In the genomic region with DNA sequence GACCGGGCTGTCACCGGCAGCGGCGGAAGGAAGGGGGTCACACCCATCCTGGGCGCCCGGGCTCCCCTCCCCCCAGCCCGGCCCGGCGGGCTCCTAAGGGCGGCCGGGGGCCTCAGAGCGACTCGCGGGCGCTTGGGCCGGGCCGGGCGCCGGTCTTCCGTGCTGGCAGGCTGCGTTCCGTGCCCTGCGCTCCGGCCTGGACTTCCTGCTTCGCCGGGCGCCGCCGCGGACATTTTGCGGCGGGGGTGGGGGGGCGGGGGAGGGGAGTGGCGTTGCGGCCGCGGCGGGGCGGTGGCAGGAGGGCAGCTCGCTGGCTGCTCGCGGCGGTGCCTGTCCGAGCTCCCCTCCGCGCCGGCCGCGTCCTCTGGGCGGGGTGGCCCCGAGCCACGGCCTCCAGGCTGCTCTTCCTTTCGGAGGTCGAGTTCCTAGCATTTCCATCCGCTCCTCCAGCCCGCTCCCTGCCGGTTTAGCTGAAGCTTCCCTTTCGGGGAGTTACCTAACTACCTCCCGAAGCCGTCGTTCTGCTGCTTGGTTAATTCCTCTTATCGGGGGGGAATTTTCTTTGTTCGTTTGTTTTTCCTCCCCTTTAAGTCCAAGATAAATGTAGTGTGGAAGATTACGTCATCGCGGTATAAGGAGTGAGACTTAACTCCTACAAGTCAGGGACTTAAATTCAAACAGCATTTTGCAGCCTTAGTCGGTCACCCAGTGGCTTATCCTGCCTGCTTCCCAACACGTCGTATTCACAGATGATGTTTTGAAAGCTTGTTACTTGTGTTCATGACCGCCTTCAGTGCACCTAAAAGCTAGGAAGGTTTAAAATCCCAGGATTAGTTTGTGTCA, we compare ENCODE assay signal across 8 cellular contexts. TPM values are rescaled to one million over a fixed set of nuclear protein-coding genes. Genes with fewer than 3 reads are reported as not detected.
DNase-seq lines count a peak whose midpoint lies in the region; ATAC-seq lines count a peak whose summit lies in the region.

No MANE protein-coding gene starts in this region.

- peak overlapping the region; percentile 96 to 97 (median 96) for H3K27ac Mint-ChIP-seq in IgD-negative memory B cell

- H3K4me1 ChIP-seq in trophoblast cell (ENCODE audit: control insufficient read depth in 1 of 2, insufficient read depth in 2 of 2, low read length in 2 of 2): peaks cover 5 to 9% of the 10 kb centered on the region in 2 experiments

- H3K4ac ChIP-seq in trophoblast cell (ENCODE audit: low read depth, low read length): peak overlapping the region; percentile 99

- H3K23ac ChIP-seq in trophoblast cell (ENCODE audit: low read length): no peak overlapping the region

- H3K4me1 Mint-ChIP-seq in IgD-negative memory B cell: peaks cover 28 to 42% (median 38%) of the 10 kb centered on the region in 3 donors

- peaks cover 15% of the 10 kb centered on the region for H3K79me1 ChIP-seq in trophoblast cell (ENCODE audit: low read length)

- peak overlapping the region; percentile 55 for H4K8ac ChIP-seq in trophoblast cell (ENCODE audit: low read depth, low read length)

- peak overlapping the region; percentile 91 for H2BK5ac ChIP-seq in trophoblast cell (ENCODE audit: low read depth, low read length, poor library complexity)

- peak overlapping the region; percentile 8 for H2AK5ac ChIP-seq in trophoblast cell (ENCODE audit: low read length)

- H3K27ac ChIP-seq in trophoblast cell (ENCODE audit: low read depth, low read length): peak overlapping the region; percentile 99

- peak overlapping the region; percentile 89 to 99 (median 96) for H3K4me3 Mint-ChIP-seq in IgD-negative memory B cell

- H3K9me3 Mint-ChIP-seq in IgD-negative memory B cell: no peaks in the 10 kb centered on the region

- peak overlapping the region; percentile 100 for H3K9ac ChIP-seq in trophoblast cell (ENCODE audit: low read length)

- peak overlapping the region; percentile 92 for H3K4me2 ChIP-seq in trophoblast cell (ENCODE audit: low read length)

- peak overlapping the region; percentile 8 for H2BK120ac ChIP-seq in trophoblast cell (ENCODE audit: insufficient read depth, low read length, poor library complexity)

- H3K36me3 ChIP-seq in trophoblast cell (ENCODE audit: control insufficient read depth in 1 of 2, insufficient read depth in 2 of 2, low read length in 2 of 2): peaks cover 5 to 9% of the 10 kb centered on the region in 2 experiments

- H3K14ac ChIP-seq in trophoblast cell (ENCODE audit: low read length): peak overlapping the region; percentile 96

- no peaks in the 10 kb centered on the region for H3K9me3 ChIP-seq in trophoblast cell (ENCODE audit: insufficient read depth, low read depth, low read length)

- peak overlapping the region; percentile 26 for H3K18ac ChIP-seq in trophoblast cell (ENCODE audit: low read length)

- peak; percentile 48 for DNase-seq in DMS114 treated with DMSO at 0.1 percent for 48 hours (lab: John Stamatoyannopoulos, UW; ENCODE audit: unreplicated experiment)
- peak; percentile 65 for DNase-seq in SKM-1 treated with dmso at 0.1 percent for 144 hours (lab: John Stamatoyannopoulos, UW; ENCODE audit: unreplicated experiment)
- peak; percentile 95 for DNase-seq in amniotic epithelial cell (ENCODE audit: low read depth)
- DNase-seq in left cardiac atrium: peak; percentile 70
- peak; percentile 75 to 78 for DNase-seq in trophoblast cell

- no peaks in the 10 kb centered on the region for H3K27me3 Mint-ChIP-seq in IgD-negative memory B cell

- no peak overlapping the region for H2BK12ac ChIP-seq in trophoblast cell (ENCODE audit: low read length)

- no peak overlapping the region for H4K12ac ChIP-seq in trophoblast cell (ENCODE audit: low read depth, low read length)

- H3K27me3 ChIP-seq in trophoblast cell (ENCODE audit: insufficient read depth, low read length): no peaks in the 10 kb centered on the region

- no peak overlapping the region for H2AFZ ChIP-seq in trophoblast cell (ENCODE audit: insufficient read depth, low read length, poor library complexity)

- H3K79me2 ChIP-seq in trophoblast cell (ENCODE audit: control insufficient read depth, insufficient read depth, low read length, poor library complexity): peaks cover 16% of the 10 kb centered on the region

- peak overlapping the region; percentile 100 for H3K4me3 ChIP-seq in trophoblast cell (ENCODE audit: low read depth, low read length)

- peak overlapping the region; percentile 99 for H4K91ac ChIP-seq in trophoblast cell (ENCODE audit: low read depth, low read length)

- ATAC-seq in GM21576 (IDR thresholded peaks at IDR 0.05; ENCODE audit: unreplicated experiment): peak; percentile 31
- ATAC-seq in left cardiac atrium: peak; percentile 76 to 79
- no peak for ATAC-seq in GM18517 (IDR thresholded peaks at IDR 0.05; ENCODE audit: unreplicated experiment)

- H3K36me3 Mint-ChIP-seq in IgD-negative memory B cell: peaks cover 8% of the 10 kb centered on the region

- intact Hi-C loops in left cardiac atrium (cut with DNase I): no loop called here

- no CpG with 5 or more reads among the region's 70 CpGs for WGBS in trophoblast cell (ENCODE audit: extremely low coverage, insufficient coverage, insufficient read length)

RNA-seq across cellular contexts. Expression of a gene that starts 0.7 kb away (rescaled TPM):
- 268 TPM for polyA plus RNA-seq in IgD-negative memory B cell
- total RNA-seq in left cardiac atrium: 100 to 1,000 TPM; 149 to 170 TPM
- 401 and 431 TPM in 2 replicates for polyA plus RNA-seq in trophoblast cell (2013)

RNA-seq across cellular contexts. Expression of a gene that starts 51.8 kb away (rescaled TPM):
- polyA plus RNA-seq in IgD-negative memory B cell: not detected
- not detected for total RNA-seq in left cardiac atrium
- polyA plus RNA-seq in trophoblast cell (2013): not detected in 2 replicates
